ENCODE assay signal across 10 cellular contexts in the genomic region with DNA sequence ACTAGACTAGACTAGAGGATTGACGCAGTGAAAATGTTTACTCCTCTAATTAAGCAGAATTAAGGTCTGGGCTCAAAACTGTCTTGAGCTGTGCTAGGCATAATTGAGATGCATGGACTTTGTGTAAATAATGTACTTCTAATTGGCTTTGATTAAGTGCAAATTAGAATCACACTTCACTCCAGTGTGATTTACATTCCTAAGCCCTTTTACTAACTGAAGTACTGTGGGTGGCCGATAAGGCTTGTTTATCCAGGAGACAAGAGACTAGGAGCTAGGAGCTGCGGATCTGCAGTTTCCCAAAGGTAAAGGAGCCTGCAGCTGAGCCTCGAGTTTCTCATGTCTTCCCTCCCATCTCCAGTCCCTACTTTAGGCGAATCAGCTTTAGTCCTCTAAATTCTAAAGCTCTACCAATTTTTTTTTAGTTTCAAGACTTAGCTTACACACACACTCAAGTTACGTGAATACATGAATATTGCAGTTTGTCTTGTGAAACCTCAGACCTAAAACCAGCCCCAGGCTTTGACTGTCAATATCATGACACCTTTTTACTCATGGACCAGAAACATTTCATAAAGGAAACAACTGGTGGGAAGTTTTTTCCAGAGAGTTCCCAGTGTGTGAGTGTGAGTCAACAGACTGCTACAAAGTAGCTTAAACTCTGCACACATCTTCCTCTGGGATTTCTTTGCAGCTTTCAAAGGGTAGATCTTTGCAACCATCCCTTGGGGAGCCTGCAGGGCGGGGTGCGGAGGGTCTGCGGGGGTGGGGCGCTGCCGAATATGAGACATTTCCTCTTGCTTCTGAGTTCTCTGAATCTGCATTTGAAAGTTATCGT.
DNase-seq lines count a peak whose midpoint lies in the region; ATAC-seq and TF ChIP-seq lines count a peak whose summit lies in the region.
"Had no signal": no experiment of that assay in that cellular context is flagged by ENCODE, and none has a peak within 500 bp of the region (broad histone marks: within the 10 kb centered on the region; RNA-seq: fewer than 3 reads in every experiment).

No MANE protein-coding gene starts in this region.

- H3K27me3 ChIP-seq in H7 (ENCODE audit: control insufficient read depth, insufficient read depth, low read length) (no peaks in the 10 kb centered on the region; the same call in 1 of the 2 replicates), mammary epithelial cell (ENCODE audit: insufficient read depth, low read length) (no peaks in the 10 kb centered on the region), thyroid gland (no peaks in the 10 kb centered on the region)
- H3K27me3 ChIP-seq: transverse colon had no signal

- TF ChIP-seq POLR2A in thyroid gland (IDR thresholded peaks at IDR 0.05): no peak

- H3K79me2 ChIP-seq in mammary epithelial cell (ENCODE audit: insufficient read depth, low read length): no peaks in the 10 kb centered on the region

- DNase-seq in AG08396 (ENCODE audit: low spot score) (peak; percentile 54), H7 (peak; percentile 69), mammary epithelial cell (peak; percentile 60), kidney tubule cell (ENCODE audit: low spot score) (peak; percentile 14), omental fat pad (ENCODE audit: low spot score) (no peak), occipital lobe (lab: John Stamatoyannopoulos, UW) (no peak), thyroid gland (no peak)
- DNase-seq: NCI-H187, transverse colon had no signal

- TF ChIP-seq CTCF in mammary epithelial cell (conservative IDR thresholded peaks at IDR 0.05 in 1 of 2, IDR thresholded peaks at IDR 0.05 in 1 of 2; ENCODE audit: extremely low read depth in 1 of 2, insufficient read depth in 1 of 2, low read depth in 1 of 2, low read length in 2 of 2): no peak
- TF ChIP-seq CTCF in omental fat pad (IDR thresholded peaks at IDR 0.05): no peak
- no peak for TF ChIP-seq CTCF in thyroid gland (IDR thresholded peaks at IDR 0.05)

- no TSS peak for BruUV-seq in mammary epithelial cell (replicated peaks; lab: Mats Ljungman, UMichigan)

- H3K4me2 ChIP-seq in mammary epithelial cell (ENCODE audit: insufficient read depth, low read depth, low read length): no peak overlapping the region

- H3K4me1 ChIP-seq in mammary epithelial cell (ENCODE audit: insufficient read depth, low read length) (no peaks in the 10 kb centered on the region), thyroid gland (peaks cover 14 to 34% of the 10 kb centered on the region in 2 donors)
- H3K4me1 ChIP-seq: transverse colon had no signal

- WGBS in mammary epithelial cell (ENCODE audit: low coverage, missing lambda C conversion rate): 74% methylated on average over 5 of the region's 12 CpGs
- 70 to 73% methylated on average over 12 of the region's 12 CpGs for WGBS in thyroid gland, 2 donors

- H3K4me3 ChIP-seq in H7 (ENCODE audit: insufficient read depth, low read depth, low read length) (no peak overlapping the region), mammary epithelial cell (replicated peaks in 1 of 3; ENCODE audit: insufficient read depth in 1 of 3, low read depth in 2 of 3, low read length in 3 of 3) (no peak overlapping the region), thyroid gland (replicated peaks in 1 of 3) (no peak overlapping the region)
- H3K4me3 ChIP-seq: transverse colon had no signal

- dilution Hi-C loops in mammary epithelial cell (cut with HindIII; ENCODE audit: low sequenced_read_pairs): no loop called here

- intact Hi-C loops in mammary epithelial cell (cut with micrococcal nuclease): no loop called here
- intact Hi-C loops in thyroid gland (cut with DNase I): no loop called here

- no peak overlapping the region for H3K9ac ChIP-seq in mammary epithelial cell (ENCODE audit: insufficient read depth, low read length)

- no peak for ATAC-seq in omental fat pad (ENCODE audit: low FRiP score)
- no peak for ATAC-seq in HG03469 (IDR thresholded peaks at IDR 0.05; ENCODE audit: unreplicated experiment)

- H3K36me3 ChIP-seq in H7 (replicated peaks; ENCODE audit: control insufficient read depth, insufficient read depth, low read length) (no peaks in the 10 kb centered on the region), mammary epithelial cell (ENCODE audit: insufficient read depth, low read length) (no peaks in the 10 kb centered on the region), thyroid gland (no peaks in the 10 kb centered on the region)
- H3K36me3 ChIP-seq: transverse colon had no signal

- H3K27ac ChIP-seq in mammary epithelial cell (ENCODE audit: insufficient read depth, low read depth, low read length): no peak overlapping the region
- H3K27ac ChIP-seq in thyroid gland: no peak overlapping the region
- H3K27ac ChIP-seq: transverse colon had no signal

- H2AFZ ChIP-seq in mammary epithelial cell (ENCODE audit: low read depth, low read length): no peak overlapping the region

- in situ Hi-C loops in mammary epithelial cell (cut with MboI; ENCODE audit: low sequenced_read_pairs in 2 of 2): no loop called here

- H3K9me3 ChIP-seq in mammary epithelial cell (replicated peaks; ENCODE audit: insufficient read depth, low read length): no peaks in the 10 kb centered on the region
- no peaks in the 10 kb centered on the region for H3K9me3 ChIP-seq in thyroid gland
- H3K9me3 ChIP-seq: transverse colon had no signal

- no peaks in the 10 kb centered on the region for H4K20me1 ChIP-seq in mammary epithelial cell (ENCODE audit: insufficient read depth, low read length)

- CTCF ChIA-PET in mammary epithelial cell (lab: Charles Lee; ENCODE audit: low non-redundant PET): no interaction called here

Comparison
In these comparisons a context has a peak if more than half of its experiments do, and no peak if none do; other contexts are left out.
1. DNase-seq: peak in AG08396 (single experiment), H7 (single experiment), mammary epithelial cell (single experiment) and kidney tubule cell (single experiment); none in omental fat pad (single experiment), occipital lobe (single experiment) and thyroid gland (0 of 2).